ENCODE assay signal across 14 cellular contexts in the genomic region with DNA sequence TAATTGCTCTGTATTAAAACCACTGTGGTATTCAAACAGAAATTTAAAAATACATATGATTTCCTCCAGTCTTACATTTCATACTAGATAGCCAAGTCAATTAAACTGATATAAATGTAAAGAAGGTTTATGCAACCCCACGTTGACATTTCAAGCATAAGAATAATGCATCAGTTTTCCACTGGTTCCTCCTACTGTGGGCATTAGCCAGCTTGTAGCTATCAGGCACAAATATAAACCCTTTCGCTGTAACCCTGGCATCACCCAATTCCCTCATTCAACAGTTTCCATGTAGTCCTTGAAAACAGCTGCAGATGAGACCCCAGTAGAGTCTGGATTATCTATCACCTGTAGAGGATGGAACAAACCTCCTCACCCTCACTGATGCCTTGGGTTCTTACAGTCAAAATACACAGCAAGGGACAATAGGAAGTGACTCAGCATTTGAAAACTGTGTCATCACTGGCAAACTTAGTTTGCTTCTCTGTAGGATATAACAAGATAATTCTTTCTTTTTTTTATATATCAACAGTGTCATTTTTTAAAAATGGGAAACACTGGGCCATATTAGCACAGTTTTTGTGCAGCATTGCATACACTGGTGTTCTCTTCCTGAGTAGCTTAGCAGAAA.
A peak's percentile ranks its signal among the peaks of the same experiment; 100 is the strongest.
DNase-seq lines count a peak whose midpoint lies in the region; TF ChIP-seq lines count a peak whose summit lies in the region.
"Had no signal": no experiment of that assay in that cellular context is flagged by ENCODE, and none has a peak within 500 bp of the region (broad histone marks: within the 10 kb centered on the region; RNA-seq: fewer than 3 reads in every experiment).

No MANE protein-coding gene starts in this region.

- H3K4me1 ChIP-seq in GM23248 (ENCODE audit: insufficient read depth) (peaks cover 27% of the 10 kb centered on the region), SJSA1 (replicated peaks) (peaks cover 13% of the 10 kb centered on the region), fibroblast of lung (ENCODE audit: control insufficient read depth, extremely low read depth, insufficient read depth, low read length) (peaks cover 5% of the 10 kb centered on the region), colonic mucosa (no peaks in the 10 kb centered on the region), sigmoid colon (no peaks in the 10 kb centered on the region)

- peak overlapping the region; percentile 22; the same call in 1 of the 2 replicates for H3K4me3 ChIP-seq in GM23248
- H3K4me3 ChIP-seq in SJSA1: no peak overlapping the region
- no peak overlapping the region for H3K4me3 ChIP-seq in fibroblast of lung (replicated peaks in 1 of 4; ENCODE audit: control extremely low read depth in 1 of 4, insufficient read depth in 1 of 4, low read depth in 3 of 4, low read length in 4 of 4)
- no peak overlapping the region for H3K4me3 ChIP-seq in colonic mucosa
- H3K4me3 ChIP-seq in sigmoid colon: no peak overlapping the region

- DNase-seq in A172 (ENCODE audit: low spot score): peak; percentile 81
- peak; percentile 69 for DNase-seq in GM23248
- peak in 1 of 2 experiments; percentile 10 for DNase-seq in SJSA1 (ENCODE audit: low read depth in 1 of 2, low spot score in 2 of 2)
- DNase-seq in fibroblast of lung (ENCODE audit: low read depth in 2 of 2): peak in 1 of 2 donors; percentile 66
- no peak for DNase-seq in NCI-H187 (lab: John Stamatoyannopoulos, UW)
- no peak for DNase-seq in colonic mucosa
- DNase-seq in sigmoid colon: no peak
- DNase-seq in NCI-H1105 (lab: John Stamatoyannopoulos, UW): no peak
- DNase-seq: activated CD8-positive, alpha-beta T cell treated with anti-CD3 and anti-CD28 coated beads for 36 hours; anterior cingulate cortex; NCI-H774; Right ventricle myocardium superior had no signal

- peak overlapping the region; percentile 49 for H3K4me2 ChIP-seq in GM23248 (ENCODE audit: unreplicated experiment)
- peak overlapping the region; percentile 6 for H3K4me2 ChIP-seq in fibroblast of lung (ENCODE audit: extremely low read depth, insufficient read depth, low read length)

- no peak for TF ChIP-seq EP300 in sigmoid colon (IDR thresholded peaks at IDR 0.05)

- TF ChIP-seq POLR2A in sigmoid colon (IDR thresholded peaks at IDR 0.05): no peak

- no peaks in the 10 kb centered on the region for H4K20me1 ChIP-seq in GM23248 (ENCODE audit: insufficient read depth)
- no peaks in the 10 kb centered on the region for H4K20me1 ChIP-seq in fibroblast of lung (ENCODE audit: control insufficient read depth, extremely low read depth, insufficient read depth, low read length)

- H3F3A ChIP-seq in GM23248 (ENCODE audit: insufficient read depth): peaks cover 26% of the 10 kb centered on the region; the same call in 1 of the 2 replicates

- H2AFZ ChIP-seq in GM23248 (no peak overlapping the region), fibroblast of lung (ENCODE audit: low read length) (no peak overlapping the region)

- TF ChIP-seq CTCF in fibroblast of lung (conservative IDR thresholded peaks at IDR 0.05 in 1 of 2, IDR thresholded peaks at IDR 0.05 in 1 of 2; ENCODE audit: low read depth in 1 of 2, low read length in 2 of 2): no peak
- no peak for TF ChIP-seq CTCF in colonic mucosa (IDR thresholded peaks at IDR 0.05)
- no peak for TF ChIP-seq CTCF in sigmoid colon (IDR thresholded peaks at IDR 0.05)

- no peaks in the 10 kb centered on the region for H3K36me3 ChIP-seq in GM23248 (ENCODE audit: low read depth)
- H3K36me3 ChIP-seq in SJSA1: no peaks in the 10 kb centered on the region
- H3K36me3 ChIP-seq in fibroblast of lung (ENCODE audit: control insufficient read depth, insufficient read depth, low read length): no peaks in the 10 kb centered on the region
- no peaks in the 10 kb centered on the region for H3K36me3 ChIP-seq in colonic mucosa
- no peaks in the 10 kb centered on the region for H3K36me3 ChIP-seq in sigmoid colon
- H3K36me3 ChIP-seq: neutrophil had no signal

- H3K9ac ChIP-seq in GM23248: peak overlapping the region; percentile 12; the same call in 1 of the 2 replicates
- no peak overlapping the region for H3K9ac ChIP-seq in fibroblast of lung (ENCODE audit: insufficient read depth, low read length)
- H3K9ac ChIP-seq in colonic mucosa (ENCODE audit: low read depth in 2 of 2, low read length in 2 of 2): no peak overlapping the region

- H3K79me2 ChIP-seq in GM23248 (ENCODE audit: insufficient read depth) (peaks cover 25% of the 10 kb centered on the region; the same call in 1 of the 2 replicates), fibroblast of lung (ENCODE audit: control insufficient read depth, insufficient read depth, low read length) (no peaks in the 10 kb centered on the region)

- in situ Hi-C loops in GM23248 (cut with MboI): no loop called here

- intact Hi-C loops in colonic mucosa (cut with DNase I): no loop called here
- intact Hi-C loops in sigmoid colon (cut with DNase I): no loop called here

- H3K9me2 ChIP-seq in GM23248 (ENCODE audit: insufficient read depth): no peaks in the 10 kb centered on the region

- H3K27me3 ChIP-seq in GM23248 (replicated peaks; ENCODE audit: insufficient read depth): no peaks in the 10 kb centered on the region
- no peaks in the 10 kb centered on the region for H3K27me3 ChIP-seq in SJSA1 (replicated peaks)
- H3K27me3 ChIP-seq in fibroblast of lung (ENCODE audit: control insufficient read depth, insufficient read depth, low read length): no peaks in the 10 kb centered on the region
- H3K27me3 ChIP-seq in colonic mucosa: no peaks in the 10 kb centered on the region
- H3K27me3 ChIP-seq in sigmoid colon: no peaks in the 10 kb centered on the region
- H3K27me3 ChIP-seq: neutrophil had no signal

- peak overlapping the region; percentile 62 for H3K27ac ChIP-seq in GM23248
- H3K27ac ChIP-seq in SJSA1: 0 out of 2 replicates have a peak overlapping the region, but pooled peaks have one; percentile 22
- H3K27ac ChIP-seq in fibroblast of lung (ENCODE audit: insufficient read depth, low read length): no peak overlapping the region
- H3K27ac ChIP-seq in colonic mucosa: no peak overlapping the region
- H3K27ac ChIP-seq in sigmoid colon: no peak overlapping the region
- H3K27ac ChIP-seq: HL-60, neutrophil had no signal

- no peaks in the 10 kb centered on the region for H3K9me3 ChIP-seq in GM23248 (ENCODE audit: low read depth)
- no peaks in the 10 kb centered on the region for H3K9me3 ChIP-seq in SJSA1 (replicated peaks)
- H3K9me3 ChIP-seq in fibroblast of lung (ENCODE audit: control insufficient read depth, insufficient read depth, low read depth, low read length): no peaks in the 10 kb centered on the region
- H3K9me3 ChIP-seq in colonic mucosa: no peaks in the 10 kb centered on the region
- no peaks in the 10 kb centered on the region for H3K9me3 ChIP-seq in sigmoid colon
- H3K9me3 ChIP-seq: neutrophil had no signal

- WGBS in GM23248 (ENCODE audit: low coverage in 1 of 2, low lambda C conversion rate in 2 of 2, missing lambda C conversion rate in 2 of 2), 2 experiments: 21 to 27% methylated on average over 2 of the region's 2 CpGs
- WGBS in sigmoid colon, 2 donors: 79 to 80% methylated on average over 2 of the region's 2 CpGs

Comparison
In these comparisons a context has a peak if more than half of its experiments do, and no peak if none do; other contexts are left out.
1. DNase-seq: peak in A172 (single experiment) and GM23248 (single experiment); none in NCI-H187 (0 of 2), colonic mucosa (single experiment), sigmoid colon (single experiment) and NCI-H1105 (single experiment).
2. H3K27ac ChIP-seq: peak in GM23248 (single experiment) and SJSA1 (single experiment); none in fibroblast of lung (single experiment), colonic mucosa (single experiment) and sigmoid colon (0 of 4).